8 cellular contexts compared by ENCODE assay signal in the genomic region with DNA sequence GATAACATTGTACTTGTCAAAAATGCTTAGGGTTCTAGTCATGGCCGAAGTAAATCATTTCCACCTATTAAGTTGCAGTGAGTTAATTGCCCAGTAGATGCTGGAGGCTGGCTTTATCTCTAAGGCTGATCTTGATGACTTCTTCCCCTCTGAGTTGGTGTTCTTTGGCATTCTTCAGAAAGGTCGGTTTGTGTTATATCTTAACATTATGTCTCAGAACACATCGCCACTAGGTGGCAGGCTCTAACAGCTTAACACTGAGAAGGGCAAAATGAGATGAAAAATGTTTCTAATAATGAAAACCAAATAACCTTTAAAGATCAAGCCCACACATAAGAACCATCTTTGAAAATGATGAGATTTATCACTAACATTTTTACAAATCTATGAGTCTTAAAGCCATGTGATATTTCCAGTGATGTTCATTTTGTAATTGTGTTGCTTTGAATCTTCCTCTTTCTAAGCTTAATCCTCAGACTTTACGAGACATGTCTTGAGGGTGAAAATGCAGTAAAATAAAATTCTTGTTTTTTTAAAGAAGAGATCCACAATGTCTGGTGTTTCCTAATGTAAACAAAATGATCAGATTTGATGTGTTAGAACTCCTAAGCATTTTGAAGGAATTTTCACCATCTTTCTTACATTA. TPM values are rescaled to one million over a fixed set of nuclear protein-coding genes. Genes with fewer than 3 reads are reported as not detected.
DNase-seq lines count a peak whose midpoint lies in the region; ATAC-seq and TF ChIP-seq lines count a peak whose summit lies in the region.

No MANE protein-coding gene starts in this region.

- TF ChIP-seq RAD21 in IMR-90 (IDR thresholded peaks at IDR 0.05; ENCODE audit: low read length), result peak; percentile 85

- no peak overlapping the region for H4K8ac ChIP-seq in IMR-90 (ENCODE audit: low read depth in 2 of 2, low read length in 2 of 2)

- 0 out of 2 replicates have a peak, but pooled peaks have one; percentile 27 for TF ChIP-seq POLR2A in IMR-90 (IDR thresholded peaks at IDR 0.05; ENCODE audit: low read depth, low read length)

- peaks cover 1% of the 10 kb centered on the region; the same call in 1 of the 2 replicates for H3K4me1 ChIP-seq in IMR-90 (ENCODE audit: control insufficient read depth, insufficient read depth, low read length)
- no peaks in the 10 kb centered on the region for H3K4me1 ChIP-seq in RWPE2 (ENCODE audit: insufficient read depth, poor library complexity, severe bottlenecking)

- no peak overlapping the region for H3K18ac ChIP-seq in IMR-90 (ENCODE audit: low read depth, low read length)

- no peaks in the 10 kb centered on the region for H3K4me1 Mint-ChIP-seq in progenitor cell of endocrine pancreas (ENCODE audit: low read depth)

- no peak overlapping the region for H2BK20ac ChIP-seq in IMR-90 (ENCODE audit: low read depth, low read length)

- DNase-seq in GM04503 (ENCODE audit: low read depth) (peak; percentile 16), IMR-90 (peak; percentile 68), RWPE2 (ENCODE audit: low spot score) (no peak), germinal center (ENCODE audit: low spot score) (peak; percentile 46), progenitor cell of endocrine pancreas (ENCODE audit: low spot score, unreplicated experiment) (peak; percentile 47), GF-D8 (lab: John Stamatoyannopoulos, UW) (no peak)
- DNase-seq in activated T-helper 9 cell treated with anti-CD3 and anti-CD28 coated beads, Interleukin-2, amount 50 U/mL, for 16 hours (ENCODE audit: low read depth), result peak; percentile 6

- no peak overlapping the region for H3K14ac ChIP-seq in IMR-90 (replicated peaks; ENCODE audit: low read depth, low read length)

- CTCF ChIA-PET in IMR-90 (lab: Yijun Ruan, JAX), result interaction anchor here (0.6 to 2.4 kb wide), 4 partner anchors 12 to 326 kb away, joined by 3 to 8 read pairs (median 4); no protein-coding TSS in a partner anchor

- no peak overlapping the region for H4K91ac ChIP-seq in IMR-90 (ENCODE audit: insufficient read depth, low read depth, low read length)

- H3K27ac Mint-ChIP-seq in progenitor cell of endocrine pancreas, result no peak overlapping the region

- peak; percentile 68 for ATAC-seq in IMR-90 (ENCODE audit: low read depth)
- peak; percentile 70 for ATAC-seq in RWPE2 (ENCODE audit: low read depth)
- ATAC-seq in GM18517 (IDR thresholded peaks at IDR 0.05; ENCODE audit: unreplicated experiment), result no peak

- H3K27me3 ChIP-seq in IMR-90 (ENCODE audit: control insufficient read depth, insufficient read depth, low read length), result no peaks in the 10 kb centered on the region
- H3K27me3 ChIP-seq in RWPE2 (ENCODE audit: insufficient read depth, poor library complexity, severe bottlenecking), result no peaks in the 10 kb centered on the region

- no peaks in the 10 kb centered on the region for H3K9me3 Mint-ChIP-seq in progenitor cell of endocrine pancreas (ENCODE audit: low read depth)

- no peak overlapping the region for H3K4me2 ChIP-seq in IMR-90 (ENCODE audit: low read depth, low read length)

- H3K4me3 ChIP-seq in IMR-90 (ENCODE audit: insufficient read depth, low read depth, low read length) (no peak overlapping the region), RWPE2 (ENCODE audit: severe bottlenecking) (no peak overlapping the region)

- H2AK9ac ChIP-seq in IMR-90 (replicated peaks; ENCODE audit: low read depth, low read length, poor library complexity), result no peak overlapping the region

- no peaks in the 10 kb centered on the region for H3K9me1 ChIP-seq in IMR-90 (ENCODE audit: insufficient read depth, low read length)

- TF ChIP-seq CTCF in IMR-90 (conservative IDR thresholded peaks at IDR 0.05; ENCODE audit: low read depth, low read length) (peak; percentile 75), RWPE2 (IDR thresholded peaks at IDR 0.05; ENCODE audit: poor library complexity, severe bottlenecking) (peak; percentile 86), progenitor cell of endocrine pancreas (IDR thresholded peaks at IDR 0.05; ENCODE audit: unreplicated experiment) (peak; percentile 89)

- POLR2A ChIA-PET in IMR-90 (lab: Charles Lee; ENCODE audit: unreplicated experiment), result no interaction called here

- no peaks in the 10 kb centered on the region for H4K20me1 ChIP-seq in IMR-90 (ENCODE audit: insufficient read depth, low read length)

- peaks cover 31% of the 10 kb centered on the region for H3K36me3 Mint-ChIP-seq in progenitor cell of endocrine pancreas (ENCODE audit: insufficient read depth)

- H2AFZ ChIP-seq in IMR-90 (replicated peaks; ENCODE audit: low read length, poor library complexity), result no peak overlapping the region

- no peak overlapping the region for H3K4ac ChIP-seq in IMR-90 (ENCODE audit: low read depth, low read length)

- H2BK120ac ChIP-seq in IMR-90 (ENCODE audit: low read depth, low read length), result no peak overlapping the region

- no peak overlapping the region for H2BK15ac ChIP-seq in IMR-90 (ENCODE audit: low read depth, low read length)

- dilution Hi-C loops in IMR-90 (cut with HindIII; ENCODE audit: low sequenced_read_pairs, unreplicated experiment), result no loop called here

- H3K36me3 ChIP-seq in IMR-90 (ENCODE audit: control insufficient read depth, insufficient read depth, low read length) (peaks cover 27% of the 10 kb centered on the region), RWPE2 (ENCODE audit: low read depth) (peaks cover 78% of the 10 kb centered on the region)

- no TSS peak for BruUV-seq in IMR-90 (replicated peaks; lab: Mats Ljungman, UMichigan)

- H3K56ac ChIP-seq in IMR-90 (ENCODE audit: extremely low read depth, insufficient read depth, low read length), result no peak overlapping the region

- intact Hi-C loops in IMR-90 (cut with micrococcal nuclease), result loop anchor here (1.0 to 10.0 kb wide), 7 partner anchors 570 to 1262 kb away; partner anchors contain the start of gene HSPB8

- no peak overlapping the region for H3K4me3 Mint-ChIP-seq in progenitor cell of endocrine pancreas (ENCODE audit: low read depth)

- H4K5ac ChIP-seq in IMR-90 (ENCODE audit: low read depth, low read length), result no peak overlapping the region

- no CpG with 5 or more reads among the region's 4 CpGs for WGBS in IMR-90 (ENCODE audit: extremely low coverage in 2 of 2, insufficient read length in 1 of 2), 2 experiments

- no peaks in the 10 kb centered on the region for H3K27me3 Mint-ChIP-seq in progenitor cell of endocrine pancreas

- no peak overlapping the region for H2AK5ac ChIP-seq in IMR-90 (ENCODE audit: low read depth, low read length)

- in situ Hi-C loops in IMR-90 (cut with MboI; ENCODE audit: low sequenced_read_pairs), result loop anchor here (10.0 to 25.0 kb wide), 4 partner anchors 782 to 1260 kb away; partner anchors contain the start of genes HSPB8 and PRKAB1

- H2BK5ac ChIP-seq in IMR-90 (ENCODE audit: low read depth, low read length, poor library complexity, severe bottlenecking), result no peak overlapping the region

- H3K23ac ChIP-seq in IMR-90 (ENCODE audit: low read depth, low read length), result no peak overlapping the region

- H3K79me1 ChIP-seq in IMR-90 (ENCODE audit: low read depth in 1 of 2, low read length in 2 of 2), result 0 out of 4 replicates have a peak, but pooled peaks cover 0 to 2% of the 10 kb centered on the region in 2 experiments

- H3K9ac ChIP-seq in IMR-90 (ENCODE audit: low read depth, low read length), result no peak overlapping the region

- no peak overlapping the region for H3K27ac ChIP-seq in IMR-90 (ENCODE audit: insufficient read depth, low read length)
- no peak overlapping the region for H3K27ac ChIP-seq in RWPE2 (ENCODE audit: poor library complexity, severe bottlenecking)

- H3K9me3 ChIP-seq in IMR-90 (ENCODE audit: control insufficient read depth, insufficient read depth, low read length) (no peaks in the 10 kb centered on the region), RWPE2 (ENCODE audit: severe bottlenecking) (no peaks in the 10 kb centered on the region)

TF ChIP-seq in IMR-90, 13 proteins besides CTCF, POLR2A, EP300 and RAD21:
- TF ChIP-seq CEBPB (IDR thresholded peaks at IDR 0.05; ENCODE audit: low read depth, low read length), result no peak
- no peak for TF ChIP-seq MAFK (IDR thresholded peaks at IDR 0.05; ENCODE audit: low read depth, low read length)
- no peak for TF ChIP-seq MXI1 (IDR thresholded peaks at IDR 0.05; ENCODE audit: borderline replicate concordance, low read depth, low read length)
- peak; percentile 73 for TF ChIP-seq SMC3 (IDR thresholded peaks at IDR 0.05; ENCODE audit: low read depth, low read length)
- TF ChIP-seq, protein P1, sequence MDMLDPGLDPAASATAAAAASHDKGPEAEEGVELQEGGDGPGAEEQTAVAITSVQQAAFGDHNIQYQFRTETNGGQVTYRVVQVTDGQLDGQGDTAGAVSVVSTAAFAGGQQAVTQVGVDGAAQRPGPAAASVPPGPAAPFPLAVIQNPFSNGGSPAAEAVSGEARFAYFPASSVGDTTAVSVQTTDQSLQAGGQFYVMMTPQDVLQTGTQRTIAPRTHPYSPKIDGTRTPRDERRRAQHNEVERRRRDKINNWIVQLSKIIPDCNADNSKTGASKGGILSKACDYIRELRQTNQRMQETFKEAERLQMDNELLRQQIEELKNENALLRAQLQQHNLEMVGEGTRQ (IDR thresholded peaks at IDR 0.05; ENCODE audit: low read depth, low read length), result no peak
- TF ChIP-seq RFX5 (IDR thresholded peaks at IDR 0.05; ENCODE audit: low read depth, low read length), result no peak

RNA-seq across cellular contexts. Expression of gene SUDS3, which starts 28.6 kb away (rescaled TPM):
- total RNA-seq in IMR-90 (2012; rRNA removed), result 13.8 and 23.9 TPM in 2 replicates
- 10.7 and 13.4 TPM in 2 replicates for polyA plus RNA-seq in IMR-90 (2012; rRNA removed)
- polyA plus RNA-seq in IMR-90 (2012; cell fraction: cytosol; rRNA removed), result 3.8 and 4.8 TPM in 2 replicates
- 9.8 and 36.2 TPM in 2 replicates for polyA plus RNA-seq in IMR-90 (2012; cell fraction: nucleus; rRNA removed; ENCODE audit: low replicate concordance)
- total RNA-seq in progenitor cell of endocrine pancreas, result 57.8 and 62.2 TPM in 2 replicates

RNA-seq across cellular contexts. Expression of gene TAOK3, which starts 32.3 kb away (rescaled TPM):
- 53.0 and 54.5 TPM in 2 replicates for total RNA-seq in IMR-90 (2012; rRNA removed)
- 26.3 TPM in 2 replicates for polyA plus RNA-seq in IMR-90 (2012; rRNA removed)
- 10.3 and 27.2 TPM in 2 replicates for polyA plus RNA-seq in IMR-90 (2012; cell fraction: cytosol; rRNA removed)
- polyA plus RNA-seq in IMR-90 (2012; cell fraction: nucleus; rRNA removed; ENCODE audit: low replicate concordance), result 16.1 and 62.4 TPM in 2 replicates
- total RNA-seq in progenitor cell of endocrine pancreas, result 10.8 and 14.7 TPM in 2 replicates

Comparison
In these comparisons a context has a peak if more than half of its experiments do, and no peak if none do; other contexts are left out.
1. DNase-seq: peak in GM04503 (single experiment), IMR-90 (single experiment), activated T-helper 9 cell treated with anti-CD3 and anti-CD28 coated beads, Interleukin-2, amount 50 U/mL, for 16 hours (single experiment), germinal center (single experiment) and progenitor cell of endocrine pancreas (single experiment); none in RWPE2 (single experiment) and GF-D8 (single experiment).
2. Peak in every context shown above with its lines, with median percentiles within 50 percentile points of each other: CTCF ChIP-seq.